Comparison of ENCODE assay signal across 1 cellular context in the genomic region with DNA sequence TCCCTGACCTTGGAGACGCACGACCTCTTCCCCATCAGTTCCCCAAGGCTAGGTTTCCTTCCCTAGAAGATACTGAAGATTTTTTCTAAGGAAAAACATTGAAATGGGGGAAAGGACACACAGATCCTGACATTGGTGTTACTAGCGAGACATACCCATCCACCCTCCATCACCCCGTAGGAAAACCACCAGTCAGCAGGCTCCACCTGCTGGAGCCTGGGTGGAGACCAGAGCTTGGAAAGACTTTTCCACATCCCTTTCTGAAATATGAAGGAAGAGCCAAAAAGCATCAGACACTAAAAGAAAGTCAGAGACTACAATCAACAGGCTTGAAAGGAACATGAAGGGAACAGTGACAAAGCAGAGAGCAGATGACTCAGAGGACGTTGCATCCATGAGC.
TF ChIP-seq lines count a peak whose summit lies in the region.

No MANE protein-coding gene starts in this region.

TF ChIP-seq in WTC11, 78 proteins besides CTCF, POLR2A, EP300 and RAD21:
- TF ChIP-seq, protein P1, sequence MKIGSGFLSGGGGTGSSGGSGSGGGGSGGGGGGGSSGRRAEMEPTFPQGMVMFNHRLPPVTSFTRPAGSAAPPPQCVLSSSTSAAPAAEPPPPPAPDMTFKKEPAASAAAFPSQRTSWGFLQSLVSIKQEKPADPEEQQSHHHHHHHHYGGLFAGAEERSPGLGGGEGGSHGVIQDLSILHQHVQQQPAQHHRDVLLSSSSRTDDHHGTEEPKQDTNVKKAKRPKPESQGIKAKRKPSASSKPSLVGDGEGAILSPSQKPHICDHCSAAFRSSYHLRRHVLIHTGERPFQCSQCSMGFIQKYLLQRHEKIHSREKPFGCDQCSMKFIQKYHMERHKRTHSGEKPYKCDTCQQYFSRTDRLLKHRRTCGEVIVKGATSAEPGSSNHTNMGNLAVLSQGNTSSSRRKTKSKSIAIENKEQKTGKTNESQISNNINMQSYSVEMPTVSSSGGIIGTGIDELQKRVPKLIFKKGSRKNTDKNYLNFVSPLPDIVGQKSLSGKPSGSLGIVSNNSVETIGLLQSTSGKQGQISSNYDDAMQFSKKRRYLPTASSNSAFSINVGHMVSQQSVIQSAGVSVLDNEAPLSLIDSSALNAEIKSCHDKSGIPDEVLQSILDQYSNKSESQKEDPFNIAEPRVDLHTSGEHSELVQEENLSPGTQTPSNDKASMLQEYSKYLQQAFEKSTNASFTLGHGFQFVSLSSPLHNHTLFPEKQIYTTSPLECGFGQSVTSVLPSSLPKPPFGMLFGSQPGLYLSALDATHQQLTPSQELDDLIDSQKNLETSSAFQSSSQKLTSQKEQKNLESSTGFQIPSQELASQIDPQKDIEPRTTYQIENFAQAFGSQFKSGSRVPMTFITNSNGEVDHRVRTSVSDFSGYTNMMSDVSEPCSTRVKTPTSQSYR (CRISPR knock-in tag; IDR thresholded peaks at IDR 0.05) = no peak
- no peak for TF ChIP-seq PRRX2 (CRISPR knock-in tag; IDR thresholded peaks at IDR 0.05)
- no peak for TF ChIP-seq SMAD3 (CRISPR knock-in tag; IDR thresholded peaks at IDR 0.05; ENCODE audit: borderline replicate concordance)
- TF ChIP-seq GTF2I (CRISPR knock-in tag; conservative IDR thresholded peaks at IDR 0.05) = no peak
- no peak for TF ChIP-seq E2F4 (CRISPR knock-in tag; IDR thresholded peaks at IDR 0.05; ENCODE audit: borderline replicate concordance, low read depth)
- TF ChIP-seq TP53 (CRISPR knock-in tag; IDR thresholded peaks at IDR 0.05) = no peak
- TF ChIP-seq, protein P2, sequence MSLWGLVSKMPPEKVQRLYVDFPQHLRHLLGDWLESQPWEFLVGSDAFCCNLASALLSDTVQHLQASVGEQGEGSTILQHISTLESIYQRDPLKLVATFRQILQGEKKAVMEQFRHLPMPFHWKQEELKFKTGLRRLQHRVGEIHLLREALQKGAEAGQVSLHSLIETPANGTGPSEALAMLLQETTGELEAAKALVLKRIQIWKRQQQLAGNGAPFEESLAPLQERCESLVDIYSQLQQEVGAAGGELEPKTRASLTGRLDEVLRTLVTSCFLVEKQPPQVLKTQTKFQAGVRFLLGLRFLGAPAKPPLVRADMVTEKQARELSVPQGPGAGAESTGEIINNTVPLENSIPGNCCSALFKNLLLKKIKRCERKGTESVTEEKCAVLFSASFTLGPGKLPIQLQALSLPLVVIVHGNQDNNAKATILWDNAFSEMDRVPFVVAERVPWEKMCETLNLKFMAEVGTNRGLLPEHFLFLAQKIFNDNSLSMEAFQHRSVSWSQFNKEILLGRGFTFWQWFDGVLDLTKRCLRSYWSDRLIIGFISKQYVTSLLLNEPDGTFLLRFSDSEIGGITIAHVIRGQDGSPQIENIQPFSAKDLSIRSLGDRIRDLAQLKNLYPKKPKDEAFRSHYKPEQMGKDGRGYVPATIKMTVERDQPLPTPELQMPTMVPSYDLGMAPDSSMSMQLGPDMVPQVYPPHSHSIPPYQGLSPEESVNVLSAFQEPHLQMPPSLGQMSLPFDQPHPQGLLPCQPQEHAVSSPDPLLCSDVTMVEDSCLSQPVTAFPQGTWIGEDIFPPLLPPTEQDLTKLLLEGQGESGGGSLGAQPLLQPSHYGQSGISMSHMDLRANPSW (CRISPR knock-in tag; conservative IDR thresholded peaks at IDR 0.05; ENCODE audit: low read depth) = no peak
- TF ChIP-seq ZNF671 (CRISPR knock-in tag; IDR thresholded peaks at IDR 0.05) = no peak
